In genomic region chr16:75251280-75252048, GRCh38 we compare ENCODE assay signal across 9 cellular contexts. TPM values are rescaled to one million over a fixed set of nuclear protein-coding genes. Genes with fewer than 3 reads are reported as not detected.
DNase-seq lines count a peak whose midpoint lies in the region; ATAC-seq and TF ChIP-seq lines count a peak whose summit lies in the region.
"Had no signal": no experiment of that assay in that cellular context is flagged by ENCODE, and none has a peak within 500 bp of the region (broad histone marks: within the 10 kb centered on the region; RNA-seq: fewer than 3 reads in every experiment).

Gene BCAR1 (minus strand): TSS chr16:75251624. CDS start chr16:75251482, 142 bp downstream.

- H3K27ac ChIP-seq in ACC112 (ENCODE audit: low read depth, low read length) = peak within 1 kb of the TSS; percentile 98
- H3K27ac ChIP-seq in HCT116 (ENCODE audit: low read depth, low read length) = peak within 1 kb of the TSS; percentile 93

- H3K36me3 Mint-ChIP-seq in WTC11 = no peaks in the 10 kb centered on the region
- no peaks in the 10 kb centered on the region for H3K36me3 Mint-ChIP-seq in natural killer cell

- no peaks in the 10 kb centered on the region for H3K36me3 ChIP-seq in ACC112 (ENCODE audit: insufficient read depth, low read length)
- no peaks in the 10 kb centered on the region; a peak in 1 of 4 replicates for H3K36me3 ChIP-seq in HCT116 (ENCODE audit: control insufficient read depth in 1 of 2, insufficient read depth in 2 of 2, low read length in 2 of 2)

- TF ChIP-seq CTCF in GM10248 (IDR thresholded peaks at IDR 0.05; ENCODE audit: control extremely low read depth, extremely low read depth, low read depth, missing control alignments) (peak; percentile 12), HCT116 (IDR thresholded peaks at IDR 0.05 in 2 of 3, conservative IDR thresholded peaks at IDR 0.05 in 1 of 3; ENCODE audit: borderline replicate concordance in 1 of 3, insufficient read depth in 1 of 3, low read depth in 2 of 3, low read length in 2 of 3) (peak in 1 of 3 experiments; percentile 1; a peak in 1 of 6 replicates), WTC11 (IDR thresholded peaks at IDR 0.05) (no peak), fibroblast of villous mesenchyme (IDR thresholded peaks at IDR 0.05; ENCODE audit: insufficient read depth, low read depth, low read length) (no peak), natural killer cell (IDR thresholded peaks at IDR 0.05) (no peak)

- H3K79me2 ChIP-seq in ACC112 (ENCODE audit: control insufficient read depth, insufficient read depth, low read length, unreplicated experiment) = peaks cover 92% of the 10 kb centered on the region
- H3K79me2 ChIP-seq in HCT116 (ENCODE audit: insufficient read depth, low read length) = peaks cover 75% of the 10 kb centered on the region

- POLR2A ChIA-PET in GM10248 (lab: Yijun Ruan, JAX) (no interaction called here), HCT116 (lab: Charles Lee) (interaction anchor here (1.1 kb wide), 1 partner anchor 134 kb away, joined by 3 read pairs; no protein-coding TSS in a partner anchor), WTC11 (lab: Charles Lee) (interaction anchor here (1.2 to 5.9 kb wide), 4 partner anchors 9 to 23 kb away, joined by 4 to 57 read pairs (median 10); no protein-coding TSS in a partner anchor)

- peak within 1 kb of the TSS; percentile 85 for H3K4me2 ChIP-seq in HCT116 (ENCODE audit: low read length)

- H3K9me2 ChIP-seq in HCT116 (ENCODE audit: insufficient read depth) = no peaks in the 10 kb centered on the region

- RAD21 ChIA-PET in HCT116 (lab: Charles Lee; ENCODE audit: low non-redundant PET in 1 of 2, low total read pairs in 2 of 2, uncharacterized antibody in 2 of 2, unreplicated experiment in 2 of 2) = no interaction called here

- no peaks in the 10 kb centered on the region for H3K9me3 ChIP-seq in HCT116 (ENCODE audit: control insufficient read depth in 1 of 2, insufficient read depth in 1 of 2, low read depth in 1 of 2, low read length in 2 of 2)

- BruUV-seq in HCT116 (replicated peaks; lab: Mats Ljungman, UMichigan) = no TSS peak

- H3K4me1 ChIP-seq in ACC112 (ENCODE audit: control insufficient read depth, insufficient read depth, low read length, unreplicated experiment) = peaks cover 81% of the 10 kb centered on the region
- peaks cover 57 to 85% of the 10 kb centered on the region in 2 experiments for H3K4me1 ChIP-seq in HCT116 (ENCODE audit: control insufficient read depth in 1 of 2, insufficient read depth in 2 of 2, low read length in 2 of 2)

- no peak for TF ChIP-seq RAD21 in HCT116 (IDR thresholded peaks at IDR 0.05; ENCODE audit: low read depth)

- CTCF ChIA-PET in GM10248 (lab: Yijun Ruan, JAX) (interaction anchor here (1.0 to 7.5 kb wide), 3 partner anchors 16 to 213 kb away, joined by 3 to 62 read pairs (median 3); partner anchors contain the start of gene TMEM170A), HCT116 (lab: Charles Lee) (interaction anchor here (1.4 kb wide), 1 partner anchor 134 kb away, joined by 5 read pairs; no protein-coding TSS in a partner anchor), WTC11 (lab: Charles Lee) (interaction anchor here (1.1 to 7.5 kb wide), 3 partner anchors 18 to 134 kb away, joined by 3 to 92 read pairs (median 4); no protein-coding TSS in a partner anchor)

- intact Hi-C loops in HCT116 (cut with micrococcal nuclease) (loop anchor here (1.0 to 2.0 kb wide), 2 partner anchors 13 to 54 kb away; no protein-coding TSS in a partner anchor), natural killer cell (cut with micrococcal nuclease) (no loop called here)

- H3K9ac ChIP-seq in HCT116 (ENCODE audit: low read length) = peak within 1 kb of the TSS; percentile 91

- H3K27me3 ChIP-seq in ACC112 (ENCODE audit: insufficient read depth, low read length) (no peaks in the 10 kb centered on the region), HCT116 (ENCODE audit: insufficient read depth, low read length) (no peaks in the 10 kb centered on the region)

- peak; percentile 57 for TF ChIP-seq POLR2A in HCT116 (IDR thresholded peaks at IDR 0.05; ENCODE audit: borderline replicate concordance, extremely low read depth, insufficient read depth, insufficient read length)

- H3K4me1 Mint-ChIP-seq in WTC11 = peaks cover 83% of the 10 kb centered on the region
- peaks cover 0 to 17% of the 10 kb centered on the region in 2 donors for H3K4me1 Mint-ChIP-seq in natural killer cell

- no peak within 1 kb of the TSS for H2AFZ ChIP-seq in ACC112 (ENCODE audit: low read length, unreplicated experiment)
- no peak within 1 kb of the TSS for H2AFZ ChIP-seq in HCT116 (ENCODE audit: low read depth, low read length, poor library complexity, severe bottlenecking)

- DNase-seq in GM10248 (ENCODE audit: extremely low spot score) (peak; percentile 93), HCT116 (ENCODE audit: low read depth, low spot score) (no peak), NCI-H1105 treated with DMSO at 0.1 percent for 48 hours (lab: John Stamatoyannopoulos, UW) (peak; percentile 54), WTC11 (ENCODE audit: low spot score) (peak; percentile 93), fibroblast of villous mesenchyme (ENCODE audit: low read depth) (peak; percentile 94), natural killer cell (no peak)

- no peaks in the 10 kb centered on the region for H3K27me3 Mint-ChIP-seq in WTC11 (ENCODE audit: low read depth)
- H3K27me3 Mint-ChIP-seq in natural killer cell (ENCODE audit: low read depth in 2 of 2) = peaks cover 50 to 57% of the 10 kb centered on the region in 2 donors

- H3K27ac Mint-ChIP-seq in WTC11 (peak within 1 kb of the TSS; percentile 97), natural killer cell (no peak within 1 kb of the TSS)

- ATAC-seq in HCT116 = peak; percentile 88
- ATAC-seq in WTC11 = peak; percentile 63
- peak in 1 of 3 donors; percentile 56 for ATAC-seq in natural killer cell
- no peak for ATAC-seq in HG03439 (IDR thresholded peaks at IDR 0.05; ENCODE audit: unreplicated experiment)

- peak within 1 kb of the TSS; percentile 79 for H3K4me3 Mint-ChIP-seq in WTC11
- H3K4me3 Mint-ChIP-seq in natural killer cell = peak within 1 kb of the TSS; percentile 58

- H3K9me3 Mint-ChIP-seq in WTC11 = no peaks in the 10 kb centered on the region
- H3K9me3 Mint-ChIP-seq in natural killer cell = no peaks in the 10 kb centered on the region

- H4K20me1 ChIP-seq in HCT116 (ENCODE audit: insufficient read depth) = no peaks in the 10 kb centered on the region

- H3K4me3 ChIP-seq in ACC112 (ENCODE audit: low read depth, low read length) (peak within 1 kb of the TSS; percentile 89), HCT116 (replicated peaks in 1 of 2; ENCODE audit: low read depth in 1 of 2, low read length in 2 of 2) (peak within 1 kb of the TSS; percentile 73 to 87), fibroblast of villous mesenchyme (ENCODE audit: low read depth, low read length) (peak within 1 kb of the TSS; percentile 85)

TF ChIP-seq in HCT116, 20 proteins besides CTCF, POLR2A, EP300 and RAD21 (continues in another document):
- no peak for TF ChIP-seq ZNF274 (IDR thresholded peaks at IDR 0.05; ENCODE audit: low read depth, low read length)
- no peak for TF ChIP-seq ATF3 (IDR thresholded peaks at IDR 0.05)
- peak; percentile 92; the same call in 1 of the 2 replicates for TF ChIP-seq ZFX (IDR thresholded peaks at IDR 0.05)
- TF ChIP-seq ZBTB33 (IDR thresholded peaks at IDR 0.05; ENCODE audit: extremely low read depth, insufficient replicate concordance, low read length) = no peak
- TF ChIP-seq SIN3A (IDR thresholded peaks at IDR 0.05; ENCODE audit: low read depth) = no peak
- no peak for TF ChIP-seq EGR1 (IDR thresholded peaks at IDR 0.05; ENCODE audit: low read depth)

TF ChIP-seq in WTC11, 78 proteins besides CTCF, POLR2A, EP300 and RAD21 (continues in another document):
- TF ChIP-seq ATF1 (CRISPR knock-in tag; IDR thresholded peaks at IDR 0.05) = 0 out of 2 replicates have a peak, but pooled peaks have one; percentile 14
- TF ChIP-seq E2F4 (CRISPR knock-in tag; IDR thresholded peaks at IDR 0.05; ENCODE audit: borderline replicate concordance, low read depth) = no peak
- no peak for TF ChIP-seq JAZF1 (CRISPR knock-in tag; IDR thresholded peaks at IDR 0.05)
- TF ChIP-seq SP1 (CRISPR knock-in tag; conservative IDR thresholded peaks at IDR 0.05) = peak; percentile 79
- peak; percentile 55 for TF ChIP-seq NFYB (CRISPR knock-in tag; conservative IDR thresholded peaks at IDR 0.05; ENCODE audit: low read depth)
- TF ChIP-seq TEAD4 (CRISPR knock-in tag; IDR thresholded peaks at IDR 0.05) = no peak
- TF ChIP-seq EMX1 (CRISPR knock-in tag; IDR thresholded peaks at IDR 0.05) = peak; percentile 25; the same call in 1 of the 2 replicates
- TF ChIP-seq E2F1 (CRISPR knock-in tag; IDR thresholded peaks at IDR 0.05) = no peak
- no peak for TF ChIP-seq HMGA2 (CRISPR knock-in tag; IDR thresholded peaks at IDR 0.05)
- TF ChIP-seq USF1 (CRISPR knock-in tag; IDR thresholded peaks at IDR 0.05) = 0 out of 2 replicates have a peak, but pooled peaks have one; percentile 7
- TF ChIP-seq ZNF138 (CRISPR knock-in tag; conservative IDR thresholded peaks at IDR 0.05) = no peak
- peak; percentile 52; the same call in 1 of the 2 replicates for TF ChIP-seq ZNF423 (CRISPR knock-in tag; IDR thresholded peaks at IDR 0.05)
- 0 out of 2 replicates have a peak, but pooled peaks have one; percentile 10 for TF ChIP-seq FOXK1 (CRISPR knock-in tag; IDR thresholded peaks at IDR 0.05)

RNA-seq across cellular contexts. Expression of gene BCAR1, which starts in this region (rescaled TPM):
- total RNA-seq in HCT116 (2021; ENCODE audit: unreplicated experiment) (49.6 TPM), WTC11 (2021) (87.3 to 95.6 TPM (median 88.6 TPM) in 3 replicates), fibroblast of villous mesenchyme (87.2 and 120 TPM in 2 replicates), natural killer cell (not detected)
- 33.8 and 34.4 TPM in 2 replicates for polyA plus RNA-seq in HCT116 (2012)
- total RNA-seq: T-helper 1 cell treated with Interleukin-12 subunit alpha and Interleukin-12 subunit beta and Interleukin-4 antibody, amounts not matched to agents 30 ng/mL and 1 ng/mL, for 36 hours had no signal

Comparison
In these comparisons a context has a peak if more than half of its experiments do, and no peak if none do; other contexts are left out.
1. RNA of gene BCAR1 (total RNA-seq): 87.3 to 95.6 TPM in WTC11, 87.2 to 120 TPM in fibroblast of villous mesenchyme and 49.6 TPM in HCT116 (single experiment); not detected in natural killer cell; every median in the first group is over 10 times any median in the second.
2. DNase-seq: peak in GM10248 (single experiment), NCI-H1105 treated with DMSO at 0.1 percent for 48 hours (single experiment), WTC11 (single experiment) and fibroblast of villous mesenchyme (single experiment); none in HCT116 (single experiment) and natural killer cell (single experiment).
3. Peak in every context shown above with its lines, with median percentiles within 50 percentile points of each other: H3K4me3 ChIP-seq.